In genomic region chr2:72785517-72785916, GRCh38 we compare ENCODE assay signal across 4 cellular contexts.
"Had no signal": no experiment of that assay in that cellular context is flagged by ENCODE, and none has a peak within 500 bp of the region (broad histone marks: within the 10 kb centered on the region; RNA-seq: fewer than 3 reads in every experiment).

No MANE protein-coding gene starts in this region.

- DNase-seq: H9, KBM-7 had no signal

- H3K27ac ChIP-seq: KMS-11 had no signal

- H3K4me3 ChIP-seq: GM23338 had no signal
